Comparison of ENCODE assay signal across 8 cellular contexts in genomic region chr22:31313366-31314147, GRCh38. TPM values are rescaled to one million over a fixed set of nuclear protein-coding genes. Genes with fewer than 3 reads are reported as not detected.
DNase-seq lines count a peak whose midpoint lies in the region; ATAC-seq, FAIRE-seq and TF ChIP-seq lines count a peak whose summit lies in the region.

No MANE protein-coding gene starts in this region.

- WGBS in HepG2 (ENCODE audit: low lambda C conversion rate), result 43% methylated on average over 6 of the region's 6 CpGs

- peak overlapping the region; percentile 70 for H2AFZ ChIP-seq in HepG2 (ENCODE audit: low read length)

- no peaks in the 10 kb centered on the region for H4K20me1 ChIP-seq in HepG2 (ENCODE audit: insufficient read depth, low read length)

- CTCF ChIA-PET in HepG2 (lab: Yijun Ruan, JAX; ENCODE audit: low intra/inter-chr PET ratio, low total read pairs), result interaction anchor here (0.8 kb wide), 1 partner anchor 21 kb away, joined by 3 read pairs; the partner anchor contains the start of gene PIK3IP1

- no peak for TF ChIP-seq POLR2A in HepG2 (IDR thresholded peaks at IDR 0.05; ENCODE audit: insufficient read depth in 1 of 2, low read depth in 2 of 2, low read length in 2 of 2)

- no peaks in the 10 kb centered on the region for H3K79me2 ChIP-seq in HepG2 (ENCODE audit: insufficient read depth, low read length)

- no peaks in the 10 kb centered on the region for H3K36me3 ChIP-seq in HepG2 (replicated peaks in 1 of 2; ENCODE audit: control insufficient read depth in 1 of 2, insufficient read depth in 2 of 2, low read length in 2 of 2)

- ATAC-seq in HepG2 (peak; percentile 95), GM21381 (IDR thresholded peaks at IDR 0.05; ENCODE audit: unreplicated experiment) (no peak)

- peak overlapping the region; percentile 57 for H3K4me2 ChIP-seq in HepG2 (ENCODE audit: low read depth, low read length)

- peak; percentile 60 for FAIRE-seq in HepG2 (lab: Jason Lieb, UNC)

- DNase-seq in NCI-H1436 (lab: John Stamatoyannopoulos, UW), result peak; percentile 33
- DNase-seq in NCI-H1436 treated with DMSO at 0.1 percent for 48 hours (lab: John Stamatoyannopoulos, UW), result no peak
- peak; percentile 24 for DNase-seq in NCI-H226
- peak; percentile 67 to 68 for DNase-seq in activated CD4-positive, alpha-beta T cell treated with anti-CD3 and anti-CD28 coated beads, Interleukin-2, amount 50 U/mL, for 4 hours
- DNase-seq in ecto neural progenitor cell (ENCODE audit: low spot score), result peak; percentile 72
- DNase-seq in HepG2 (ENCODE audit: low spot score), result peak; percentile 46
- DNase-seq in stimulated activated CD4-positive, alpha-beta T cell treated with anti-CD3 and anti-CD28 coated beads, Interleukin-4, amount 100 ng/mL, for 24 hours, result peak; percentile 75

- H3K27me3 ChIP-seq in HepG2 (ENCODE audit: control insufficient read depth in 1 of 2, insufficient read depth in 2 of 2, low read length in 2 of 2), result no peaks in the 10 kb centered on the region

- in situ Hi-C loops in HepG2 (cut with HindIII; ENCODE audit: extremely low pct_ligation_motif_present, low pct_unique_long_range_greater_than_20kb), result no loop called here

- H3K27ac ChIP-seq in HepG2 (ENCODE audit: extremely low read length, insufficient read depth, low read length), result no peak overlapping the region

- 0 out of 6 replicates have a peak overlapping the region, but pooled peaks of 1 of the 3 experiments have one; percentile 21 for H3K4me3 ChIP-seq in HepG2 (replicated peaks in 1 of 3; ENCODE audit: insufficient read depth in 1 of 3, low read depth in 2 of 3, low read length in 3 of 3)

- no TSS peak for BruUV-seq in HepG2 (replicated peaks; lab: Mats Ljungman, UMichigan)

- TF ChIP-seq CTCF in HepG2 (CRISPR knock-in tag; IDR thresholded peaks at IDR 0.05), result peak; percentile 78

- TF ChIP-seq EP300 in HepG2 (IDR thresholded peaks at IDR 0.05; ENCODE audit: low read depth in 2 of 2, low read length in 2 of 2) (no peak), HepG2 (CRISPR knock-in tag; IDR thresholded peaks at IDR 0.05; ENCODE audit: borderline replicate concordance) (no peak)

- peaks cover 13% of the 10 kb centered on the region for H3K9me3 ChIP-seq in HepG2 (ENCODE audit: low read length)

- H3K9ac ChIP-seq in HepG2 (ENCODE audit: insufficient read depth, low read depth, low read length), result no peak overlapping the region

- TF ChIP-seq RAD21 in HepG2 (CRISPR knock-in tag; IDR thresholded peaks at IDR 0.05), result peak; percentile 28; the same call in 1 of the 2 replicates

- POLR2A ChIA-PET in HepG2 (lab: Yijun Ruan, JAX), result interaction anchor here (0.7 to 1.2 kb wide), 2 partner anchors 23 to 33 kb away, joined by 3 to 6 read pairs; partner anchors contain the start of gene PATZ1

- intact Hi-C loops in HepG2 (cut with micrococcal nuclease; ENCODE audit: unreplicated experiment), result loop anchor here (1.0 kb wide), 1 partner anchor 21 kb away; the partner anchor contains the start of gene PIK3IP1

- peaks cover 9% of the 10 kb centered on the region; the same call in 1 of the 2 replicates for H3K4me1 ChIP-seq in HepG2 (ENCODE audit: insufficient read depth, low read length)

TF ChIP-seq in HepG2, 621 proteins besides CTCF, POLR2A, EP300 and RAD21 (continues in another document):
- TF ChIP-seq ZNF329 (CRISPR knock-in tag; IDR thresholded peaks at IDR 0.05; ENCODE audit: low read depth), result no peak
- TF ChIP-seq RXRB (CRISPR knock-in tag; IDR thresholded peaks at IDR 0.05; ENCODE audit: borderline replicate concordance), result no peak
- TF ChIP-seq KLF9 (CRISPR knock-in tag; IDR thresholded peaks at IDR 0.05; ENCODE audit: low read depth), result no peak
- TF ChIP-seq SOX6 (IDR thresholded peaks at IDR 0.05), result no peak
- peak; percentile 19; the same call in 1 of the 2 replicates for TF ChIP-seq SOX6 (CRISPR knock-in tag; IDR thresholded peaks at IDR 0.05)
- TF ChIP-seq CHD2 (IDR thresholded peaks at IDR 0.05; ENCODE audit: low read depth, low read length), result no peak
- TF ChIP-seq SMC3 (IDR thresholded peaks at IDR 0.05; ENCODE audit: low read length), result peak; percentile 70
- no peak for TF ChIP-seq HOXA3 (CRISPR knock-in tag; IDR thresholded peaks at IDR 0.05)
- TF ChIP-seq ZC3H4 (CRISPR knock-in tag; IDR thresholded peaks at IDR 0.05; ENCODE audit: borderline replicate concordance), result no peak
- no peak for TF ChIP-seq ONECUT2 (CRISPR knock-in tag; IDR thresholded peaks at IDR 0.05)

RNA-seq across cellular contexts. Expression of gene PIK3IP1, which starts 21.3 kb away (rescaled TPM):
- 0.44 and 1.3 TPM in 2 replicates for total RNA-seq in HepG2 (2016; rRNA removed; fragmentation: Illumina TruSeq; extraction: Trizol)
- 0.26 and 0.30 TPM in 2 replicates for total RNA-seq in HepG2 (2016; cell fraction: cytosol; rRNA removed; fragmentation: Illumina TruSeq; extraction: Trizol; ENCODE audit: low read depth)
- total RNA-seq in HepG2 (2016; cell fraction: insoluble cytoplasmic fraction; rRNA removed; fragmentation: Illumina TruSeq; extraction: Trizol), result 0.49 and 1.3 TPM in 2 replicates
- 0.34 and 0.41 TPM in 2 replicates for total RNA-seq in HepG2 (2016; cell fraction: membrane; rRNA removed; fragmentation: Illumina TruSeq; extraction: Trizol)
- 1.5 and 2.0 TPM in 2 replicates for total RNA-seq in HepG2 (2016; cell fraction: nucleus; rRNA removed; fragmentation: Illumina TruSeq; extraction: Trizol)
- 2.5 and 5.3 TPM in 2 replicates for polyA plus RNA-seq in HepG2 (2011; rRNA removed)
- polyA plus RNA-seq in HepG2 (2011; cell fraction: cytosol; rRNA removed), result 2.4 and 5.0 TPM in 2 replicates
- polyA plus RNA-seq in HepG2 (2011; cell fraction: nucleus; rRNA removed), result 2.3 and 4.8 TPM in 2 replicates
- polyA plus RNA-seq in HepG2 (2012), result 4.8 and 7.6 TPM in 2 replicates
- polyA plus RNA-seq in HepG2 (2016; cell fraction: cytosol; fragmentation: Illumina TruSeq; extraction: Trizol; ENCODE audit: low read depth), result 0.06 and 0.11 TPM in 2 replicates
- polyA plus RNA-seq in HepG2 (2016; cell fraction: insoluble cytoplasmic fraction; fragmentation: Illumina TruSeq; extraction: Trizol; ENCODE audit: low read depth), result 0.21 and 0.38 TPM in 2 replicates
- 0.10 and 0.14 TPM in 2 replicates for polyA plus RNA-seq in HepG2 (2016; cell fraction: membrane; fragmentation: Illumina TruSeq; extraction: Trizol; ENCODE audit: low read depth)
- polyA plus RNA-seq in HepG2 (2016; cell fraction: nucleus; fragmentation: Illumina TruSeq; extraction: Trizol; ENCODE audit: insufficient read depth, low read depth), result 1.7 and 2.4 TPM in 2 replicates
- polyA minus RNA-seq in HepG2 (2011; rRNA and poly(A)+ RNA removed; ENCODE audit: low replicate concordance), result 2.1 and 3.8 TPM in 2 replicates
- 2.0 and 4.0 TPM in 2 replicates for polyA minus RNA-seq in HepG2 (2011; cell fraction: cytosol; rRNA and poly(A)+ RNA removed)
- 2.1 and 4.0 TPM in 2 replicates for polyA minus RNA-seq in HepG2 (2011; cell fraction: nucleus; rRNA and poly(A)+ RNA removed)

RNA-seq across cellular contexts. Expression of gene PATZ1, which starts 32.6 kb away (rescaled TPM):
- 30.4 and 30.5 TPM in 2 replicates for total RNA-seq in HepG2 (2016; rRNA removed; fragmentation: Illumina TruSeq; extraction: Trizol)
- 6.2 and 6.9 TPM in 2 replicates for total RNA-seq in HepG2 (2016; cell fraction: cytosol; rRNA removed; fragmentation: Illumina TruSeq; extraction: Trizol; ENCODE audit: low read depth)
- 28.0 and 31.0 TPM in 2 replicates for total RNA-seq in HepG2 (2016; cell fraction: insoluble cytoplasmic fraction; rRNA removed; fragmentation: Illumina TruSeq; extraction: Trizol)
- 20.4 and 21.7 TPM in 2 replicates for total RNA-seq in HepG2 (2016; cell fraction: membrane; rRNA removed; fragmentation: Illumina TruSeq; extraction: Trizol)
- total RNA-seq in HepG2 (2016; cell fraction: nucleus; rRNA removed; fragmentation: Illumina TruSeq; extraction: Trizol), result 32.1 and 34.3 TPM in 2 replicates
- polyA plus RNA-seq in HepG2 (2011; rRNA removed), result 24.9 and 26.6 TPM in 2 replicates
- 16.9 and 18.6 TPM in 2 replicates for polyA plus RNA-seq in HepG2 (2011; cell fraction: cytosol; rRNA removed)
- 45.4 and 58.3 TPM in 2 replicates for polyA plus RNA-seq in HepG2 (2011; cell fraction: nucleus; rRNA removed)
- polyA plus RNA-seq in HepG2 (2012), result 25.7 and 29.3 TPM in 2 replicates
- polyA plus RNA-seq in HepG2 (2016; cell fraction: cytosol; fragmentation: Illumina TruSeq; extraction: Trizol; ENCODE audit: low read depth), result 3.1 and 3.4 TPM in 2 replicates
- polyA plus RNA-seq in HepG2 (2016; cell fraction: insoluble cytoplasmic fraction; fragmentation: Illumina TruSeq; extraction: Trizol; ENCODE audit: low read depth), result 32.9 and 37.5 TPM in 2 replicates
- 11.6 and 11.7 TPM in 2 replicates for polyA plus RNA-seq in HepG2 (2016; cell fraction: membrane; fragmentation: Illumina TruSeq; extraction: Trizol; ENCODE audit: low read depth)
- 45.6 and 49.3 TPM in 2 replicates for polyA plus RNA-seq in HepG2 (2016; cell fraction: nucleus; fragmentation: Illumina TruSeq; extraction: Trizol; ENCODE audit: insufficient read depth, low read depth)
- polyA minus RNA-seq in HepG2 (2011; rRNA and poly(A)+ RNA removed; ENCODE audit: low replicate concordance), result 47.7 and 108 TPM in 2 replicates
- polyA minus RNA-seq in HepG2 (2011; cell fraction: cytosol; rRNA and poly(A)+ RNA removed), result 27.9 and 30.8 TPM in 2 replicates
- 54.1 and 54.8 TPM in 2 replicates for polyA minus RNA-seq in HepG2 (2011; cell fraction: nucleus; rRNA and poly(A)+ RNA removed)
